In genomic region chr3:25604107-25604805, GRCh38 we compare ENCODE assay signal across 10 cellular contexts.
A peak's percentile ranks its signal among the peaks of the same experiment; 100 is the strongest.
DNase-seq lines count a peak whose midpoint lies in the region; ATAC-seq and TF ChIP-seq lines count a peak whose summit lies in the region.
"Had no signal": no experiment of that assay in that cellular context is flagged by ENCODE, and none has a peak within 500 bp of the region (broad histone marks: within the 10 kb centered on the region; RNA-seq: fewer than 3 reads in every experiment).

No MANE protein-coding gene starts in this region.

- DNase-seq in GM03348 (ENCODE audit: low spot score) (peak; percentile 74), MV-4-11 (lab: John Stamatoyannopoulos, UW) (peak; percentile 97), epithelial cell of esophagus (ENCODE audit: low read depth) (peak; percentile 54), omental fat pad (ENCODE audit: low spot score) (no peak), D341Med (ENCODE audit: low spot score) (no peak), GM10248 (ENCODE audit: extremely low spot score) (no peak)
- DNase-seq: activated naive CD8-positive, alpha-beta T cell treated with anti-CD3 and anti-CD28 coated beads, Interleukin-2, amount 10 ng/mL, durations not matched to agents 7 days and 5 days; NCI-H2171 treated with DMSO at 0.1 percent for 48 hours had no signal

- ATAC-seq in omental fat pad (ENCODE audit: low FRiP score) = peak; percentile 91
- no peak for ATAC-seq in HG03135 (IDR thresholded peaks at IDR 0.05; ENCODE audit: unreplicated experiment)
- ATAC-seq in HG02588 (IDR thresholded peaks at IDR 0.05; ENCODE audit: unreplicated experiment) = no peak

- CTCF ChIA-PET in GM10248 (lab: Yijun Ruan, JAX) = interaction anchor here (1.1 to 4.6 kb wide), 6 partner anchors 9 to 44 kb away, joined by 4 to 30 read pairs (median 4); no protein-coding TSS in a partner anchor

- POLR2A ChIA-PET in GM10248 (lab: Yijun Ruan, JAX) = no interaction called here

- H3K4me3 ChIP-seq in epithelial cell of esophagus (ENCODE audit: low read length) = no peak overlapping the region

- no peak for TF ChIP-seq CTCF in epithelial cell of esophagus (IDR thresholded peaks at IDR 0.05; ENCODE audit: insufficient read depth, low read depth, low read length, missing control alignments)
- TF ChIP-seq CTCF in omental fat pad (IDR thresholded peaks at IDR 0.05) = no peak
- no peak for TF ChIP-seq CTCF in GM10248 (IDR thresholded peaks at IDR 0.05; ENCODE audit: control extremely low read depth, extremely low read depth, low read depth, missing control alignments)

Comparison
In these comparisons a context has a peak if more than half of its experiments do, and no peak if none do; other contexts are left out.
1. DNase-seq: peak in GM03348 (single experiment), MV-4-11 (single experiment) and epithelial cell of esophagus (single experiment); none in omental fat pad (single experiment), D341Med (single experiment) and GM10248 (single experiment).